Comparison of ENCODE assay signal across 8 cellular contexts in genomic region chr3:72797773-72798543, GRCh38. TPM values are rescaled to one million over a fixed set of nuclear protein-coding genes. Genes with fewer than 3 reads are reported as not detected.
A peak's percentile ranks its signal among the peaks of the same experiment; 100 is the strongest.
DNase-seq lines count a peak whose midpoint lies in the region; TF ChIP-seq lines count a peak whose summit lies in the region.

No MANE protein-coding gene starts in this region.

- DNase-seq in DMS153 (lab: John Stamatoyannopoulos, UW) = peak; percentile 70
- peak; percentile 20 for DNase-seq in NCI-H2171 (lab: John Stamatoyannopoulos, UW)
- peak; percentile 7 for DNase-seq in cerebellar cortex (ENCODE audit: low spot score)
- DNase-seq in medulla oblongata (ENCODE audit: extremely low spot score) = peak; percentile 55
- no peak for DNase-seq in HEK293T (ENCODE audit: extremely low spot score)
- DNase-seq in lower leg skin (ENCODE audit: low spot score in 2 of 2) = no peak
- DNase-seq in T1000 (lab: John Stamatoyannopoulos, UW) = no peak
- no peak for DNase-seq in A172 (ENCODE audit: low spot score)

- no peak overlapping the region for H3K4me3 ChIP-seq in lower leg skin (ENCODE audit: low read depth, poor library complexity, severe bottlenecking)

- POLR2A ChIA-PET in HEK293T (lab: Yijun Ruan, JAX) = no interaction called here

- CTCF ChIA-PET in HEK293T (lab: Yijun Ruan, JAX) = no interaction called here

- intact Hi-C loops in lower leg skin (cut with DNase I; ENCODE audit: low total_unique reads) = no loop called here

- 67 to 73% methylated on average over 12 of the region's 12 CpGs for WGBS in lower leg skin, 2 donors

- no peak for TF ChIP-seq POLR2A in lower leg skin (IDR thresholded peaks at IDR 0.05)

- TF ChIP-seq CTCF in lower leg skin (IDR thresholded peaks at IDR 0.05) = no peak

TF ChIP-seq in HEK293T, 16 proteins besides CTCF, POLR2A, EP300 and RAD21:
- TF ChIP-seq SUZ12 (IDR thresholded peaks at IDR 0.05) (no peak), SP1 (IDR thresholded peaks at IDR 0.05) (no peak), FOXA1 (IDR thresholded peaks at IDR 0.05) (no peak), NFRKB (IDR thresholded peaks at IDR 0.05) (no peak), FOXK2 (IDR thresholded peaks at IDR 0.05) (no peak; the same call in 1 of the 2 replicates), L3MBTL2 (conservative IDR thresholded peaks at IDR 0.05) (no peak), ZNF384 (IDR thresholded peaks at IDR 0.05) (no peak), FOXM1 (IDR thresholded peaks at IDR 0.05; ENCODE audit: borderline replicate concordance) (no peak), TARDBP (IDR thresholded peaks at IDR 0.05) (no peak), LEF1 (IDR thresholded peaks at IDR 0.05; ENCODE audit: borderline replicate concordance) (no peak), ELF4 (IDR thresholded peaks at IDR 0.05) (no peak), PKNOX1 (IDR thresholded peaks at IDR 0.05) (no peak), CTBP1 (IDR thresholded peaks at IDR 0.05; ENCODE audit: borderline replicate concordance) (no peak), ARNT (IDR thresholded peaks at IDR 0.05) (no peak), BHLHE40 (IDR thresholded peaks at IDR 0.05; ENCODE audit: borderline replicate concordance) (no peak), HDGF (IDR thresholded peaks at IDR 0.05; ENCODE audit: borderline replicate concordance) (no peak)

RNA-seq across cellular contexts. Expression of gene SHQ1, which starts 50.3 kb away (rescaled TPM):
- 10 to 100 TPM in 2 of 4 donors, 1 to 10 TPM in 2; 9.7 to 17.2 (median 12.2) TPM for total RNA-seq in lower leg skin
- total RNA-seq in A172 (2014; rRNA removed; shearing (Covaris generic)) = 15.4 and 15.8 TPM in 2 replicates

Comparison
In these comparisons a context has a peak if more than half of its experiments do, and no peak if none do; other contexts are left out.
1. DNase-seq: peak in DMS153 (single experiment), NCI-H2171 (single experiment), cerebellar cortex (single experiment) and medulla oblongata (single experiment); none in HEK293T (single experiment), lower leg skin (0 of 2), T1000 (single experiment) and A172 (single experiment).